Comparison of ENCODE assay signal across 2 cellular contexts in the genomic region with DNA sequence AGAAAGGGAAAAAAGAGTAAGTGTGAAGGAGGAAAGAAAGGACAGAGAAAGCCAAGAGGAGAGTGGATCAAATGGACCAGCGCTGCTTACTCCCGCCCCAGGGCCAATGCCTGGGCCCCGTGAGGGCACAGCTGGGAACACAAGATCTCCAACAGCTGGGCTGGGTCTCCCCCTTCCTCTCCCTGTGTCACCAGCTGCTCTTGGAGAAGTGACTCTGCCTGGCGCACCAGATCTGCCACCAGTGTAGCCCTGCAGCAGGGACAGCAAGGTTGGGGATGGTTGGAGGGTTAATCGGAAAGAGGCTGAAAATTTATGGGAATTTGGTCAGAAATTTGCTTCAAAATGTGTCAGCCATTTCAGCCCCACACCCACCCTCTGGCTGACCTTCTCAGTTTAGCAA.
TF ChIP-seq lines count a peak whose summit lies in the region.

No MANE protein-coding gene starts in this region.

TF ChIP-seq in SK-N-SH, 30 proteins besides CTCF, POLR2A, EP300 and RAD21 (continued from another document):
- TF ChIP-seq, protein P1, sequence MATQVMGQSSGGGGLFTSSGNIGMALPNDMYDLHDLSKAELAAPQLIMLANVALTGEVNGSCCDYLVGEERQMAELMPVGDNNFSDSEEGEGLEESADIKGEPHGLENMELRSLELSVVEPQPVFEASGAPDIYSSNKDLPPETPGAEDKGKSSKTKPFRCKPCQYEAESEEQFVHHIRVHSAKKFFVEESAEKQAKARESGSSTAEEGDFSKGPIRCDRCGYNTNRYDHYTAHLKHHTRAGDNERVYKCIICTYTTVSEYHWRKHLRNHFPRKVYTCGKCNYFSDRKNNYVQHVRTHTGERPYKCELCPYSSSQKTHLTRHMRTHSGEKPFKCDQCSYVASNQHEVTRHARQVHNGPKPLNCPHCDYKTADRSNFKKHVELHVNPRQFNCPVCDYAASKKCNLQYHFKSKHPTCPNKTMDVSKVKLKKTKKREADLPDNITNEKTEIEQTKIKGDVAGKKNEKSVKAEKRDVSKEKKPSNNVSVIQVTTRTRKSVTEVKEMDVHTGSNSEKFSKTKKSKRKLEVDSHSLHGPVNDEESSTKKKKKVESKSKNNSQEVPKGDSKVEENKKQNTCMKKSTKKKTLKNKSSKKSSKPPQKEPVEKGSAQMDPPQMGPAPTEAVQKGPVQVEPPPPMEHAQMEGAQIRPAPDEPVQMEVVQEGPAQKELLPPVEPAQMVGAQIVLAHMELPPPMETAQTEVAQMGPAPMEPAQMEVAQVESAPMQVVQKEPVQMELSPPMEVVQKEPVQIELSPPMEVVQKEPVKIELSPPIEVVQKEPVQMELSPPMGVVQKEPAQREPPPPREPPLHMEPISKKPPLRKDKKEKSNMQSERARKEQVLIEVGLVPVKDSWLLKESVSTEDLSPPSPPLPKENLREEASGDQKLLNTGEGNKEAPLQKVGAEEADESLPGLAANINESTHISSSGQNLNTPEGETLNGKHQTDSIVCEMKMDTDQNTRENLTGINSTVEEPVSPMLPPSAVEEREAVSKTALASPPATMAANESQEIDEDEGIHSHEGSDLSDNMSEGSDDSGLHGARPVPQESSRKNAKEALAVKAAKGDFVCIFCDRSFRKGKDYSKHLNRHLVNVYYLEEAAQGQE (IDR thresholded peaks at IDR 0.05; ENCODE audit: low read depth, low read length) = no peak
- no peak for TF ChIP-seq SMC3 (IDR thresholded peaks at IDR 0.05; ENCODE audit: low read depth, low read length)
- TF ChIP-seq RCOR1 (IDR thresholded peaks at IDR 0.05; ENCODE audit: low read length) = no peak
- TF ChIP-seq RXRA (IDR thresholded peaks at IDR 0.05; ENCODE audit: borderline replicate concordance, low read depth) = no peak
- TF ChIP-seq TCF12 (IDR thresholded peaks at IDR 0.05) = no peak
- TF ChIP-seq SIN3A (IDR thresholded peaks at IDR 0.05; ENCODE audit: borderline replicate concordance, low read depth, low read length) = no peak
- no peak for TF ChIP-seq CHD2 (IDR thresholded peaks at IDR 0.05; ENCODE audit: low read length, partially characterized antibody)
- TF ChIP-seq TAF1 (IDR thresholded peaks at IDR 0.05; ENCODE audit: borderline replicate concordance, low read depth, low read length) = no peak

TF ChIP-seq in SK-N-SH treated with all-trans-retinoic acid at 6 μM for 48 hours, 23 proteins besides CTCF, POLR2A, EP300 and RAD21 (continued from another document):
- TF ChIP-seq, protein P2, sequence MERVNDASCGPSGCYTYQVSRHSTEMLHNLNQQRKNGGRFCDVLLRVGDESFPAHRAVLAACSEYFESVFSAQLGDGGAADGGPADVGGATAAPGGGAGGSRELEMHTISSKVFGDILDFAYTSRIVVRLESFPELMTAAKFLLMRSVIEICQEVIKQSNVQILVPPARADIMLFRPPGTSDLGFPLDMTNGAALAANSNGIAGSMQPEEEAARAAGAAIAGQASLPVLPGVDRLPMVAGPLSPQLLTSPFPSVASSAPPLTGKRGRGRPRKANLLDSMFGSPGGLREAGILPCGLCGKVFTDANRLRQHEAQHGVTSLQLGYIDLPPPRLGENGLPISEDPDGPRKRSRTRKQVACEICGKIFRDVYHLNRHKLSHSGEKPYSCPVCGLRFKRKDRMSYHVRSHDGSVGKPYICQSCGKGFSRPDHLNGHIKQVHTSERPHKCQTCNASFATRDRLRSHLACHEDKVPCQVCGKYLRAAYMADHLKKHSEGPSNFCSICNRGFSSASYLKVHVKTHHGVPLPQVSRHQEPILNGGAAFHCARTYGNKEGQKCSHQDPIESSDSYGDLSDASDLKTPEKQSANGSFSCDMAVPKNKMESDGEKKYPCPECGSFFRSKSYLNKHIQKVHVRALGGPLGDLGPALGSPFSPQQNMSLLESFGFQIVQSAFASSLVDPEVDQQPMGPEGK (CRISPR knock-in tag; IDR thresholded peaks at IDR 0.05; ENCODE audit: borderline replicate concordance) = no peak
- TF ChIP-seq GLIS3 (CRISPR knock-in tag; IDR thresholded peaks at IDR 0.05) (no peak), ZFP30 (CRISPR knock-in tag; IDR thresholded peaks at IDR 0.05) (no peak), ESRRG (CRISPR knock-in tag; IDR thresholded peaks at IDR 0.05) (no peak), ARNTL (CRISPR knock-in tag; IDR thresholded peaks at IDR 0.05; ENCODE audit: borderline replicate concordance, low read depth) (no peak), TCF4 (CRISPR knock-in tag; IDR thresholded peaks at IDR 0.05; ENCODE audit: borderline replicate concordance) (no peak), ZNF70 (CRISPR knock-in tag; IDR thresholded peaks at IDR 0.05) (no peak), BACH2 (CRISPR knock-in tag; IDR thresholded peaks at IDR 0.05; ENCODE audit: borderline replicate concordance) (no peak)
- TF ChIP-seq, protein P3, sequence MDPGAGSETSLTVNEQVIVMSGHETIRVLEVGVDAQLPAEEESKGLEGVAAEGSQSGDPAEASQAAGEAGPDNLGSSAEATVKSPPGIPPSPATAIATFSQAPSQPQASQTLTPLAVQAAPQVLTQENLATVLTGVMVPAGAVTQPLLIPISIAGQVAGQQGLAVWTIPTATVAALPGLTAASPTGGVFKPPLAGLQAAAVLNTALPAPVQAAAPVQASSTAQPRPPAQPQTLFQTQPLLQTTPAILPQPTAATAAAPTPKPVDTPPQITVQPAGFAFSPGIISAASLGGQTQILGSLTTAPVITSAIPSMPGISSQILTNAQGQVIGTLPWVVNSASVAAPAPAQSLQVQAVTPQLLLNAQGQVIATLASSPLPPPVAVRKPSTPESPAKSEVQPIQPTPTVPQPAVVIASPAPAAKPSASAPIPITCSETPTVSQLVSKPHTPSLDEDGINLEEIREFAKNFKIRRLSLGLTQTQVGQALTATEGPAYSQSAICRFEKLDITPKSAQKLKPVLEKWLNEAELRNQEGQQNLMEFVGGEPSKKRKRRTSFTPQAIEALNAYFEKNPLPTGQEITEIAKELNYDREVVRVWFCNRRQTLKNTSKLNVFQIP (CRISPR knock-in tag; IDR thresholded peaks at IDR 0.05; ENCODE audit: borderline replicate concordance, low read depth) = no peak
- TF ChIP-seq, protein P4, sequence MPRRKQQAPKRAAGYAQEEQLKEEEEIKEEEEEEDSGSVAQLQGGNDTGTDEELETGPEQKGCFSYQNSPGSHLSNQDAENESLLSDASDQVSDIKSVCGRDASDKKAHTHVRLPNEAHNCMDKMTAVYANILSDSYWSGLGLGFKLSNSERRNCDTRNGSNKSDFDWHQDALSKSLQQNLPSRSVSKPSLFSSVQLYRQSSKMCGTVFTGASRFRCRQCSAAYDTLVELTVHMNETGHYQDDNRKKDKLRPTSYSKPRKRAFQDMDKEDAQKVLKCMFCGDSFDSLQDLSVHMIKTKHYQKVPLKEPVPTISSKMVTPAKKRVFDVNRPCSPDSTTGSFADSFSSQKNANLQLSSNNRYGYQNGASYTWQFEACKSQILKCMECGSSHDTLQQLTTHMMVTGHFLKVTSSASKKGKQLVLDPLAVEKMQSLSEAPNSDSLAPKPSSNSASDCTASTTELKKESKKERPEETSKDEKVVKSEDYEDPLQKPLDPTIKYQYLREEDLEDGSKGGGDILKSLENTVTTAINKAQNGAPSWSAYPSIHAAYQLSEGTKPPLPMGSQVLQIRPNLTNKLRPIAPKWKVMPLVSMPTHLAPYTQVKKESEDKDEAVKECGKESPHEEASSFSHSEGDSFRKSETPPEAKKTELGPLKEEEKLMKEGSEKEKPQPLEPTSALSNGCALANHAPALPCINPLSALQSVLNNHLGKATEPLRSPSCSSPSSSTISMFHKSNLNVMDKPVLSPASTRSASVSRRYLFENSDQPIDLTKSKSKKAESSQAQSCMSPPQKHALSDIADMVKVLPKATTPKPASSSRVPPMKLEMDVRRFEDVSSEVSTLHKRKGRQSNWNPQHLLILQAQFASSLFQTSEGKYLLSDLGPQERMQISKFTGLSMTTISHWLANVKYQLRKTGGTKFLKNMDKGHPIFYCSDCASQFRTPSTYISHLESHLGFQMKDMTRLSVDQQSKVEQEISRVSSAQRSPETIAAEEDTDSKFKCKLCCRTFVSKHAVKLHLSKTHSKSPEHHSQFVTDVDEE (CRISPR knock-in tag; IDR thresholded peaks at IDR 0.05) = no peak
